Comparison of ENCODE assay signal across 13 cellular contexts in the genomic region with DNA sequence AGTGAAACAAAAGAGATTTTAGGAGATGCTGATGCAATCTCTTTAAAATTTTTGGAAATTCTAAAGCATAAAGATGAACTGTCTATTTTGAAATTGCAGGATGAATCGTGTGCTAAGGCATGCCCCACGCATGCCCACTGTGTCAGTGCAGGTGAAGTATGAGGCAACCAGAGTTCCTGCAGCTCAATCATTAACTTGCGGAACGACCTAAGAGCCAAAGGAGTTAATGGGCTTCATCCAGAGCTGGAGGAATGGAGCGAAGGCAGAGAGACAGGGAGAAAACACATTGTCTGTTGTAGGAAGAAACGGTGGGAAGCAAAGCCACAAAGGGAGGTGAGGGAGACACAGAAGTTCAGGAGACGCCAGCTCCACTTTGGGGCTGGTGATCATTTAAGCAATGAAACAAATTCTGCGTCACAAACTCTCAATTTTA.
A peak's percentile ranks its signal among the peaks of the same experiment; 100 is the strongest.
DNase-seq lines count a peak whose midpoint lies in the region; ATAC-seq and TF ChIP-seq lines count a peak whose summit lies in the region.
"Had no signal": no experiment of that assay in that cellular context is flagged by ENCODE, and none has a peak within 500 bp of the region (broad histone marks: within the 10 kb centered on the region; RNA-seq: fewer than 3 reads in every experiment).

No MANE protein-coding gene starts in this region.

- peak overlapping the region; percentile 32; the same call in 1 of the 2 replicates for H3K4me2 ChIP-seq in PC-3 (ENCODE audit: low read length)
- H3K4me2 ChIP-seq in neuronal stem cell (ENCODE audit: insufficient read depth, low read length, poor library complexity, severe bottlenecking), result no peak overlapping the region

- no TSS peak for BruUV-seq in PC-3 (replicated peaks; lab: Mats Ljungman, UMichigan)

- H3K18ac ChIP-seq in neuronal stem cell (ENCODE audit: low read length), result no peak overlapping the region

- POLR2A ChIA-PET in PC-3 (lab: Charles Lee; ENCODE audit: unreplicated experiment), result interaction anchor here (0.6 kb wide), 1 partner anchor 132 kb away, joined by 4 read pairs; no protein-coding TSS in a partner anchor

- H3K9me3 ChIP-seq in PC-3 (ENCODE audit: low read length), result no peaks in the 10 kb centered on the region
- H3K9me3 ChIP-seq in neuronal stem cell (replicated peaks in 1 of 2; ENCODE audit: control insufficient read depth in 2 of 2, insufficient read depth in 1 of 2, low read depth in 1 of 2, low read length in 2 of 2), result no peaks in the 10 kb centered on the region

- H4K8ac ChIP-seq in neuronal stem cell (ENCODE audit: low read depth, low read length), result no peak overlapping the region

- H3K14ac ChIP-seq in neuronal stem cell (ENCODE audit: low read length), result no peak overlapping the region

- no peaks in the 10 kb centered on the region for H3K9me2 ChIP-seq in PC-3 (replicated peaks; ENCODE audit: low read length)

- H3K79me1 ChIP-seq in neuronal stem cell (ENCODE audit: low read depth, low read length), result no peaks in the 10 kb centered on the region

- H2BK120ac ChIP-seq in neuronal stem cell (ENCODE audit: low read depth, low read length), result no peak overlapping the region

- no CpG with 5 or more reads among the region's 8 CpGs for WGBS in neuronal stem cell (ENCODE audit: extremely low coverage in 2 of 2, insufficient read length in 2 of 2, insufficient replicate concordance in 1 of 2), 2 donors

- H3K27ac ChIP-seq in PC-3 (ENCODE audit: low read length) (no peak overlapping the region), foreskin keratinocyte (no peak overlapping the region), neuronal stem cell (replicated peaks; ENCODE audit: low read length) (peak overlapping the region; percentile 86)
- H3K27ac ChIP-seq: dorsolateral prefrontal cortex had no signal

- H2AK5ac ChIP-seq in neuronal stem cell (ENCODE audit: low read depth, low read length), result no peak overlapping the region

- H3K4me3 ChIP-seq in PC-3 (ENCODE audit: low read length) (no peak overlapping the region), neuronal stem cell (ENCODE audit: low read length in 2 of 2) (no peak overlapping the region)
- H3K4me3 ChIP-seq: dorsolateral prefrontal cortex had no signal

- no peak for TF ChIP-seq CTCF in PC-3 (conservative IDR thresholded peaks at IDR 0.05; ENCODE audit: low read depth, low read length)
- no peak for TF ChIP-seq CTCF in foreskin keratinocyte (conservative IDR thresholded peaks at IDR 0.05)

- H3K9ac ChIP-seq in PC-3 (ENCODE audit: low read length) (no peak overlapping the region), neuronal stem cell (ENCODE audit: low read depth, low read length, poor library complexity) (no peak overlapping the region)

- H3K4ac ChIP-seq in neuronal stem cell (ENCODE audit: low read length), result no peak overlapping the region

- peaks cover 13% of the 10 kb centered on the region; the same call in 1 of the 2 replicates for H3K4me1 ChIP-seq in PC-3 (ENCODE audit: insufficient read depth, low read length)
- H3K4me1 ChIP-seq in foreskin keratinocyte, result no peaks in the 10 kb centered on the region
- H3K4me1 ChIP-seq in neuronal stem cell (ENCODE audit: control insufficient read depth in 2 of 2, insufficient read depth in 1 of 2, low read depth in 1 of 2, low read length in 2 of 2), result peaks cover 0 to 11% of the 10 kb centered on the region in 2 donors

- no peak overlapping the region for H2BK15ac ChIP-seq in neuronal stem cell (ENCODE audit: low read length)

- H3K79me2 ChIP-seq in PC-3 (ENCODE audit: low read length), result no peaks in the 10 kb centered on the region

- H4K20me1 ChIP-seq in PC-3 (ENCODE audit: low read length), result no peaks in the 10 kb centered on the region

- no peaks in the 10 kb centered on the region for H3K36me3 ChIP-seq in PC-3 (ENCODE audit: low read depth, low read length)
- no peaks in the 10 kb centered on the region for H3K36me3 ChIP-seq in neuronal stem cell (replicated peaks in 1 of 2; ENCODE audit: control insufficient read depth in 2 of 2, insufficient read depth in 2 of 2, low read length in 2 of 2)

- H4K91ac ChIP-seq in neuronal stem cell (ENCODE audit: low read depth, low read length, poor library complexity), result no peak overlapping the region

- ATAC-seq in PC-3 (peak; percentile 64), foreskin keratinocyte (peak; percentile 71), GM19463 (IDR thresholded peaks at IDR 0.05; ENCODE audit: unreplicated experiment) (no peak), HG03521 (IDR thresholded peaks at IDR 0.05; ENCODE audit: unreplicated experiment) (no peak)

- H2BK12ac ChIP-seq in neuronal stem cell (ENCODE audit: low read length), result no peak overlapping the region

- intact Hi-C loops in PC-3 (cut with micrococcal nuclease), result no loop called here

- H2BK5ac ChIP-seq in neuronal stem cell (ENCODE audit: low read length), result no peak overlapping the region

- H2AFZ ChIP-seq in PC-3 (ENCODE audit: low read length) (peak overlapping the region; percentile 26; the same call in 1 of the 2 replicates), neuronal stem cell (ENCODE audit: low read length) (no peak overlapping the region)

- peak; percentile 96 for DNase-seq in DMS53 (lab: John Stamatoyannopoulos, UW)
- DNase-seq in PC-3, result peak; percentile 52
- DNase-seq in foreskin keratinocyte, result peak; percentile 47 to 60
- DNase-seq in neuronal stem cell (ENCODE audit: low spot score), result peak; percentile 21
- no peak for DNase-seq in NCI-H187 (lab: John Stamatoyannopoulos, UW)
- no peak for DNase-seq in stimulated activated naive CD4-positive, alpha-beta T cell (lab: John Stamatoyannopoulos, UW)
- DNase-seq: activated CD4-positive, alpha-beta T cell treated with anti-CD3 and anti-CD28 coated beads, Interleukin-2, amount 10 ng/mL, durations not matched to agents 24 days and 14 days; activated naive CD4-positive, alpha-beta T cell treated with anti-CD3 and anti-CD28 coated beads, Interleukin-2, amount 50 U/mL, for 16 hours; dorsolateral prefrontal cortex; NCI-H2171; SIG-M5 had no signal

- H3K23ac ChIP-seq in neuronal stem cell (ENCODE audit: low read depth, low read length, poor library complexity), result no peak overlapping the region

- H3K27me3 ChIP-seq in PC-3 (ENCODE audit: low read length), result no peaks in the 10 kb centered on the region
- H3K27me3 ChIP-seq in foreskin keratinocyte, result no peaks in the 10 kb centered on the region
- no peaks in the 10 kb centered on the region for H3K27me3 ChIP-seq in neuronal stem cell (ENCODE audit: control insufficient read depth in 3 of 3, insufficient read depth in 3 of 3, low read depth in 1 of 3, low read length in 3 of 3)
- H3K27me3 ChIP-seq: dorsolateral prefrontal cortex had no signal

- CTCF ChIA-PET in PC-3 (lab: Charles Lee), result no interaction called here

- no peaks in the 10 kb centered on the region for H3F3A ChIP-seq in PC-3 (ENCODE audit: low read length, unreplicated experiment)

Comparison
In these comparisons a context has a peak if more than half of its experiments do, and no peak if none do; other contexts are left out.
1. DNase-seq: peak in DMS53 (single experiment), PC-3 (single experiment), foreskin keratinocyte (2 of 2) and neuronal stem cell (single experiment); none in NCI-H187 (0 of 2) and stimulated activated naive CD4-positive, alpha-beta T cell (0 of 6).
2. ATAC-seq: peak in PC-3 (single experiment) and foreskin keratinocyte (single experiment); none in GM19463 (single experiment) and HG03521 (single experiment).